Comparison of ENCODE assay signal across 26 cellular contexts in genomic region chr12:49998453-49998852, GRCh38. TPM values are rescaled to one million over a fixed set of nuclear protein-coding genes. Genes with fewer than 3 reads are reported as not detected.
"Had no signal": no experiment of that assay in that cellular context is flagged by ENCODE, and none has a peak within 500 bp of the region (broad histone marks: within the 10 kb centered on the region; RNA-seq: fewer than 3 reads in every experiment).

No MANE protein-coding gene starts in this region.

- H3K27ac ChIP-seq: HL-60, KMS-11 had no signal

- DNase-seq: MV-4-11, NCI-H1048, NCI-H1105, NCI-H1417, NCI-H1436 treated with DMSO at 0.1 percent for 48 hours, NCI-H1694, NCI-H187 treated with DMSO at 0.1 percent for 48 hours, NCI-H2029 treated with DMSO at 0.1 percent for 48 hours, NCI-H2227 treated with DMSO at 0.1 percent for 48 hours, NCI-H524, NCI-H526 treated with DMSO at 0.1 percent for 48 hours, NCI-H748 treated with DMSO at 0.1 percent for 48 hours, Right ventricle myocardium superior, RPMI8226, SK-N-SH, SW 1271 had no signal

- H3K4me3 ChIP-seq: K562 had no signal

- FAIRE-seq: HTR-8/SVneo, K562, RCC 7860 had no signal

- H3K9ac ChIP-seq: KMS-11, SK-N-SH had no signal

- ATAC-seq: K562 had no signal

- H3K9me3 ChIP-seq: SK-N-SH had no signal

- H3K4me2 ChIP-seq: KMS-11, SK-N-SH had no signal

RNA-seq across cellular contexts. Expression of gene AQP6, which starts 25.7 kb away (rescaled TPM):
- total RNA-seq: LHCN-M2, MCF 10A, Right ventricle myocardium superior had no signal
- polyA plus RNA-seq: IgD-negative memory B cell had no signal

RNA-seq across cellular contexts. Expression of gene AQP5, which starts 36.8 kb away (rescaled TPM):
- total RNA-seq: K562, MCF 10A, NCI-H460, SK-MEL-5 had no signal
- polyA plus RNA-seq: IgD-negative memory B cell, K562 had no signal

RNA-seq across cellular contexts. Expression of gene AQP2, which starts 47.9 kb away (rescaled TPM):
- total RNA-seq: K562, LHCN-M2, MCF 10A, NCI-H460, Right ventricle myocardium superior, SK-MEL-5 had no signal
- polyA plus RNA-seq: IgD-negative memory B cell, K562, SK-N-SH had no signal

RNA-seq across cellular contexts. Expression of gene ASIC1, which starts 58.9 kb away (rescaled TPM):
- polyA plus RNA-seq: IgD-negative memory B cell had no signal
